In genomic region chr14:94644102-94644535, GRCh38 we compare ENCODE assay signal across 16 cellular contexts. TPM values are rescaled to one million over a fixed set of nuclear protein-coding genes. Genes with fewer than 3 reads are reported as not detected.
DNase-seq lines count a peak whose midpoint lies in the region; ATAC-seq, FAIRE-seq and TF ChIP-seq lines count a peak whose summit lies in the region.
"Had no signal": no experiment of that assay in that cellular context is flagged by ENCODE, and none has a peak within 500 bp of the region (broad histone marks: within the 10 kb centered on the region; RNA-seq: fewer than 3 reads in every experiment).

No MANE protein-coding gene starts in this region.

- no peaks in the 10 kb centered on the region for H3K4me1 Mint-ChIP-seq in nephron progenitor cell
- no peaks in the 10 kb centered on the region for H3K4me1 Mint-ChIP-seq in stimulated activated effector memory CD8-positive, alpha-beta T cell treated with anti-CD3 and anti-CD28 coated beads, Interleukin-12 subunit alpha, Interleukin-12 subunit beta, amount 100 ng/mL, for 72 hours
- H3K4me1 Mint-ChIP-seq: CD14-positive monocyte had no signal

- H3K27me3 Mint-ChIP-seq in nephron progenitor cell (ENCODE audit: low read depth, poor library complexity) = peaks cover 7% of the 10 kb centered on the region

- H3K36me3 Mint-ChIP-seq in nephron progenitor cell (ENCODE audit: low read depth) = no peaks in the 10 kb centered on the region
- H3K36me3 Mint-ChIP-seq in stimulated activated effector memory CD8-positive, alpha-beta T cell treated with anti-CD3 and anti-CD28 coated beads, Interleukin-12 subunit alpha, Interleukin-12 subunit beta, amount 100 ng/mL, for 72 hours = no peaks in the 10 kb centered on the region
- H3K36me3 Mint-ChIP-seq: CD14-positive monocyte; CD8-positive, alpha-beta T cell had no signal

- peaks cover 16% of the 10 kb centered on the region for H3K9me3 Mint-ChIP-seq in nephron progenitor cell
- H3K9me3 Mint-ChIP-seq in stimulated activated effector memory CD8-positive, alpha-beta T cell treated with anti-CD3 and anti-CD28 coated beads, Interleukin-12 subunit alpha, Interleukin-12 subunit beta, amount 100 ng/mL, for 72 hours = no peaks in the 10 kb centered on the region

- no peaks in the 10 kb centered on the region for H3K36me3 ChIP-seq in bronchial epithelial cell (ENCODE audit: control insufficient read depth, insufficient read depth, low read length)

- H3K27ac Mint-ChIP-seq in nephron progenitor cell = peak overlapping the region; percentile 7
- no peak overlapping the region for H3K27ac Mint-ChIP-seq in stimulated activated effector memory CD8-positive, alpha-beta T cell treated with anti-CD3 and anti-CD28 coated beads, Interleukin-12 subunit alpha, Interleukin-12 subunit beta, amount 100 ng/mL, for 72 hours
- H3K27ac Mint-ChIP-seq: CD14-positive monocyte; CD8-positive, alpha-beta T cell had no signal

- no peak for DNase-seq in bronchial epithelial cell (ENCODE audit: low read depth)
- peak; percentile 43 for DNase-seq in coronary artery (ENCODE audit: low spot score)
- DNase-seq in nephron progenitor cell = no peak
- no peak for DNase-seq in stimulated activated effector memory CD8-positive, alpha-beta T cell treated with anti-CD3 and anti-CD28 coated beads, Interleukin-12 subunit alpha, Interleukin-12 subunit beta, amount 100 ng/mL, for 72 hours (ENCODE audit: low spot score in 2 of 2)
- no peak for DNase-seq in NCI-H2171 treated with DMSO at 0.1 percent for 48 hours (lab: John Stamatoyannopoulos, UW)
- DNase-seq in T-helper 1 cell = no peak
- no peak for DNase-seq in putamen (ENCODE audit: low spot score)
- DNase-seq: Caco-2; CD8-positive, alpha-beta T cell; DND-41; GDM1; GOT3; H9 had no signal

- H3K27ac ChIP-seq in coronary artery = no peak overlapping the region
- H3K27ac ChIP-seq: A549 had no signal

- ATAC-seq in stimulated activated effector memory CD8-positive, alpha-beta T cell treated with anti-CD3 and anti-CD28 coated beads, Interleukin-12 subunit alpha, Interleukin-12 subunit beta, amount 100 ng/mL, for 72 hours = peak; percentile 12
- ATAC-seq: A549; CD8-positive, alpha-beta T cell had no signal

- FAIRE-seq in bronchial epithelial cell (lab: Jason Lieb, UNC) = peak; percentile 60
- FAIRE-seq: A549, GM12892 had no signal

- H3K4me3 ChIP-seq in bronchial epithelial cell (ENCODE audit: low read depth, low read length) (no peak overlapping the region), coronary artery (no peak overlapping the region)
- H3K4me3 ChIP-seq: A549 had no signal

- TF ChIP-seq CTCF in bronchial epithelial cell (IDR thresholded peaks at IDR 0.05; ENCODE audit: insufficient read depth, low read length, severe bottlenecking) = no peak
- no peak for TF ChIP-seq CTCF in coronary artery (IDR thresholded peaks at IDR 0.05)
- TF ChIP-seq CTCF in nephron progenitor cell (IDR thresholded peaks at IDR 0.05) = no peak

- H3K27me3 ChIP-seq in bronchial epithelial cell (ENCODE audit: control insufficient read depth, insufficient read depth, low read length) = no peaks in the 10 kb centered on the region

- H3K4me3 Mint-ChIP-seq in nephron progenitor cell = no peak overlapping the region
- no peak overlapping the region for H3K4me3 Mint-ChIP-seq in stimulated activated effector memory CD8-positive, alpha-beta T cell treated with anti-CD3 and anti-CD28 coated beads, Interleukin-12 subunit alpha, Interleukin-12 subunit beta, amount 100 ng/mL, for 72 hours
- H3K4me3 Mint-ChIP-seq: CD14-positive monocyte; CD8-positive, alpha-beta T cell; H9 had no signal

RNA-seq across cellular contexts. Expression of gene SERPINA3, which starts 31.9 kb away (rescaled TPM):
- 0.79 and 1.3 TPM in 2 replicates for total RNA-seq in bronchial epithelial cell
- total RNA-seq: CD8-positive, alpha-beta T cell; H9 had no signal
